Comparison of ENCODE assay signal across 9 cellular contexts in genomic region chr19:41753936-41754529, GRCh38. TPM values are rescaled to one million over a fixed set of nuclear protein-coding genes. Genes with fewer than 3 reads are reported as not detected.
A peak's percentile ranks its signal among the peaks of the same experiment; 100 is the strongest.
DNase-seq lines count a peak whose midpoint lies in the region; ATAC-seq and TF ChIP-seq lines count a peak whose summit lies in the region.
"Had no signal": no experiment of that assay in that cellular context is flagged by ENCODE, and none has a peak within 500 bp of the region (broad histone marks: within the 10 kb centered on the region; RNA-seq: fewer than 3 reads in every experiment).

No MANE protein-coding gene starts in this region.

- DNase-seq in Caki2 (ENCODE audit: low read depth) (peak; percentile 33), HUDEP-2 (lab: John Stamatoyannopoulos, UW; ENCODE audit: unreplicated experiment in 76 of 76) (peak in 53 of 76 experiments; percentile 13 to 77 (median 43)), hippocampal formation (lab: John Stamatoyannopoulos, UW) (peak; percentile 0 to 8)
- peak; percentile 73 for DNase-seq in activated naive CD4-positive, alpha-beta T cell treated with anti-CD3 and anti-CD28 coated beads, Interleukin-2, amount 50 U/mL, for 16 hours
- peak; percentile 73 for DNase-seq in stimulated activated CD4-positive, alpha-beta T cell treated with anti-CD3 and anti-CD28 coated beads, Interleukin-1b, Interleukin-23, amount 100 ng/mL, for 48 hours

- ATAC-seq in SK-N-SH treated with all-trans-retinoic acid at 6 μM for 48 hours, result peak; percentile 91
- ATAC-seq in HG03108 (IDR thresholded peaks at IDR 0.05; ENCODE audit: unreplicated experiment), result no peak
- ATAC-seq in HG02588 (IDR thresholded peaks at IDR 0.05; ENCODE audit: unreplicated experiment), result no peak

- in situ Hi-C loops in Caki2 (cut with HindIII; ENCODE audit: low pct_unique_long_range_greater_than_20kb, low sequenced_read_pairs), result no loop called here

TF ChIP-seq in SK-N-SH treated with all-trans-retinoic acid at 6 μM for 48 hours, 23 proteins besides CTCF, POLR2A, EP300 and RAD21:
- TF ChIP-seq ZFP3 (CRISPR knock-in tag; IDR thresholded peaks at IDR 0.05) (no peak), CREB5 (CRISPR knock-in tag; IDR thresholded peaks at IDR 0.05; ENCODE audit: low read depth) (no peak), ZNF565 (CRISPR knock-in tag; conservative IDR thresholded peaks at IDR 0.05; ENCODE audit: low read depth) (no peak), ZFP30 (CRISPR knock-in tag; IDR thresholded peaks at IDR 0.05) (no peak), POU6F1 (CRISPR knock-in tag; IDR thresholded peaks at IDR 0.05; ENCODE audit: borderline replicate concordance, low read depth) (no peak), ESRRG (CRISPR knock-in tag; IDR thresholded peaks at IDR 0.05) (no peak), ZNF8 (CRISPR knock-in tag; IDR thresholded peaks at IDR 0.05) (no peak), BACH2 (CRISPR knock-in tag; IDR thresholded peaks at IDR 0.05; ENCODE audit: borderline replicate concordance) (no peak), TSHZ2 (CRISPR knock-in tag; IDR thresholded peaks at IDR 0.05) (no peak)

RNA-seq across cellular contexts. Expression of gene CEACAM6, which starts 1.3 kb away (rescaled TPM):
- 2.8 and 4.1 TPM in 2 replicates for total RNA-seq in Caki2 (2014; rRNA removed; shearing (Covaris generic); ENCODE audit: low replicate concordance)
- total RNA-seq: SJSA1 had no signal

RNA-seq across cellular contexts. Expression of gene CEACAM3, which starts 42.4 kb away (rescaled TPM):
- total RNA-seq in Caki2 (2014; rRNA removed; shearing (Covaris generic); ENCODE audit: low replicate concordance), result not detected in 2 replicates
- total RNA-seq: SJSA1 had no signal

RNA-seq across cellular contexts. Expression of gene CEACAM5, which starts 45.6 kb away (rescaled TPM):
- not detected in 2 replicates for total RNA-seq in Caki2 (2014; rRNA removed; shearing (Covaris generic); ENCODE audit: low replicate concordance)
- total RNA-seq: SJSA1 had no signal

Comparison
In these comparisons a context has a peak if more than half of its experiments do, and no peak if none do; other contexts are left out.
1. DNase-seq: peak in every context shown above with its lines; median percentile 73 in activated naive CD4-positive, alpha-beta T cell treated with anti-CD3 and anti-CD28 coated beads, Interleukin-2, amount 50 U/mL, for 16 hours; 73 in stimulated activated CD4-positive, alpha-beta T cell treated with anti-CD3 and anti-CD28 coated beads, Interleukin-1b, Interleukin-23, amount 100 ng/mL, for 48 hours; 43 in HUDEP-2; 33 in Caki2; 4 in hippocampal formation.